In the genomic region with DNA sequence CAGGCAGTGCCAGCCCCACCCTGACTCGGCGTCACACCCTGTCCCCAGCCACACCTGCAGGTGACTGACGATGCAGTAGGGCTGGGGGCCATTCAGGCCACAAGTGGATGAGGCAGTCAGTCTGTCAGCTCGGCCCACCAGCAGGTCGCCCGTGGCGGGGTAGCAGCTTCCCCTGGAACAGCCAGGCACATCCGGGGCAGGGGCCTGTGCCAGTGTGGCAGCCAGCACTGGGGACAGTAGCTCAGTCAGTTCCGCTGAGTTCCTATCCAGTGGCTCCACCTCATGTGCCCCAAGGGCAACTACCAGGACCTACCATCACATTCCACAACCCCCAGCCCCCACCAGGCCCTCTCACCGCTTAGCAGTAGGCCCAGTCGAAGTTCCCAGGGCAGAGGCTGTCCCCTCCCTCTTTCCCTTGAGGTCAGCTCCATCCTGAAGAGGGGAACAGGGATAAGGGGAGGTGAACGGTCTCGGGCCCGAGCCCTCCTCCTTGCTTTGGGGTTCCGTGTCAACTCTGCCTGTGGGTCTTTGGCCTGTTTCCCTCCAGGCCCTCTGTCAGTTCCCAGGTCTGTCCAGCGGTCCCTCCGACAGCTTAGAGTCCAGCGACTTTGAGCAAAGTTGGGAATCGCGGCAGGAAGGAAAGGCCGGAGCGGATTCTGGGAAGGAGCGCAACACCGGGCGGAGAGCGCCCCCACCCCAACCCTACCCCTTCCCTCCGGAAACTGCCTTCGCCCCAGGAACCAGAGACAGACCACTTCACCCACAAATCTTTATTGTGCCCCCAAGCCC, we compare ENCODE assay signal across 1 cellular context.
TF ChIP-seq lines count a peak whose summit lies in the region.

A gene (minus strand): TSS at position 614 of the 789 bp plus-strand sequence. CDS start 183 bp downstream, at position 431.

TF ChIP-seq in HepG2, 621 proteins besides CTCF, POLR2A, EP300 and RAD21 (continued from another document and continues in another):
- TF ChIP-seq, protein P1, sequence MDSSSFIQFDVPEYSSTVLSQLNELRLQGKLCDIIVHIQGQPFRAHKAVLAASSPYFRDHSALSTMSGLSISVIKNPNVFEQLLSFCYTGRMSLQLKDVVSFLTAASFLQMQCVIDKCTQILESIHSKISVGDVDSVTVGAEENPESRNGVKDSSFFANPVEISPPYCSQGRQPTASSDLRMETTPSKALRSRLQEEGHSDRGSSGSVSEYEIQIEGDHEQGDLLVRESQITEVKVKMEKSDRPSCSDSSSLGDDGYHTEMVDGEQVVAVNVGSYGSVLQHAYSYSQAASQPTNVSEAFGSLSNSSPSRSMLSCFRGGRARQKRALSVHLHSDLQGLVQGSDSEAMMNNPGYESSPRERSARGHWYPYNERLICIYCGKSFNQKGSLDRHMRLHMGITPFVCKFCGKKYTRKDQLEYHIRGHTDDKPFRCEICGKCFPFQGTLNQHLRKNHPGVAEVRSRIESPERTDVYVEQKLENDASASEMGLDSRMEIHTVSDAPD (CRISPR knock-in tag; IDR thresholded peaks at IDR 0.05), result peak; percentile 74; the same call in 1 of the 2 replicates
- peak; percentile 67 for TF ChIP-seq SRY (CRISPR knock-in tag; IDR thresholded peaks at IDR 0.05)
- peak; percentile 21; the same call in 1 of the 2 replicates for TF ChIP-seq ZBTB8A (CRISPR knock-in tag; IDR thresholded peaks at IDR 0.05; ENCODE audit: borderline replicate concordance, low read depth)
- TF ChIP-seq ZNF567 (CRISPR knock-in tag; IDR thresholded peaks at IDR 0.05; ENCODE audit: borderline replicate concordance), result 0 out of 2 replicates have a peak, but pooled peaks have one; percentile 14
- TF ChIP-seq, protein P2, sequence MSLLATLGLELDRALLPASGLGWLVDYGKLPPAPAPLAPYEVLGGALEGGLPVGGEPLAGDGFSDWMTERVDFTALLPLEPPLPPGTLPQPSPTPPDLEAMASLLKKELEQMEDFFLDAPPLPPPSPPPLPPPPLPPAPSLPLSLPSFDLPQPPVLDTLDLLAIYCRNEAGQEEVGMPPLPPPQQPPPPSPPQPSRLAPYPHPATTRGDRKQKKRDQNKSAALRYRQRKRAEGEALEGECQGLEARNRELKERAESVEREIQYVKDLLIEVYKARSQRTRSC (CRISPR knock-in tag; IDR thresholded peaks at IDR 0.05; ENCODE audit: low read depth), result no peak
- TF ChIP-seq PHF8 (CRISPR knock-in tag; IDR thresholded peaks at IDR 0.05), result peak; percentile 87
- peak; percentile 60; the same call in 1 of the 2 replicates for TF ChIP-seq ERF (CRISPR knock-in tag; IDR thresholded peaks at IDR 0.05)
- TF ChIP-seq ZNF749 (CRISPR knock-in tag; IDR thresholded peaks at IDR 0.05; ENCODE audit: borderline replicate concordance), result no peak
- TF ChIP-seq CHCHD3 (CRISPR knock-in tag; IDR thresholded peaks at IDR 0.05), result peak; percentile 61; the same call in 1 of the 2 replicates
- peak; percentile 3; the same call in 1 of the 2 replicates for TF ChIP-seq ZNF598 (CRISPR knock-in tag; IDR thresholded peaks at IDR 0.05; ENCODE audit: borderline replicate concordance)
- TF ChIP-seq ZNF24 (IDR thresholded peaks at IDR 0.05), result no peak
- TF ChIP-seq TEAD3 (CRISPR knock-in tag; optimal IDR thresholded peaks at IDR 0.05; ENCODE audit: borderline replicate concordance), result peak; percentile 55
- TF ChIP-seq ZNF780A (CRISPR knock-in tag; IDR thresholded peaks at IDR 0.05), result peak; percentile 76; the same call in 1 of the 2 replicates
- no peak for TF ChIP-seq ZNF12 (CRISPR knock-in tag; IDR thresholded peaks at IDR 0.05)
- TF ChIP-seq FOSL2 (CRISPR knock-in tag; IDR thresholded peaks at IDR 0.05), result peak; percentile 34
- TF ChIP-seq, protein P3, sequence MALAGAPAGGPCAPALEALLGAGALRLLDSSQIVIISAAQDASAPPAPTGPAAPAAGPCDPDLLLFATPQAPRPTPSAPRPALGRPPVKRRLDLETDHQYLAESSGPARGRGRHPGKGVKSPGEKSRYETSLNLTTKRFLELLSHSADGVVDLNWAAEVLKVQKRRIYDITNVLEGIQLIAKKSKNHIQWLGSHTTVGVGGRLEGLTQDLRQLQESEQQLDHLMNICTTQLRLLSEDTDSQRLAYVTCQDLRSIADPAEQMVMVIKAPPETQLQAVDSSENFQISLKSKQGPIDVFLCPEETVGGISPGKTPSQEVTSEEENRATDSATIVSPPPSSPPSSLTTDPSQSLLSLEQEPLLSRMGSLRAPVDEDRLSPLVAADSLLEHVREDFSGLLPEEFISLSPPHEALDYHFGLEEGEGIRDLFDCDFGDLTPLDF (CRISPR knock-in tag; IDR thresholded peaks at IDR 0.05), result no peak
- peak; percentile 52; the same call in 1 of the 2 replicates for TF ChIP-seq MIXL1 (CRISPR knock-in tag; IDR thresholded peaks at IDR 0.05)
- TF ChIP-seq, protein P4, sequence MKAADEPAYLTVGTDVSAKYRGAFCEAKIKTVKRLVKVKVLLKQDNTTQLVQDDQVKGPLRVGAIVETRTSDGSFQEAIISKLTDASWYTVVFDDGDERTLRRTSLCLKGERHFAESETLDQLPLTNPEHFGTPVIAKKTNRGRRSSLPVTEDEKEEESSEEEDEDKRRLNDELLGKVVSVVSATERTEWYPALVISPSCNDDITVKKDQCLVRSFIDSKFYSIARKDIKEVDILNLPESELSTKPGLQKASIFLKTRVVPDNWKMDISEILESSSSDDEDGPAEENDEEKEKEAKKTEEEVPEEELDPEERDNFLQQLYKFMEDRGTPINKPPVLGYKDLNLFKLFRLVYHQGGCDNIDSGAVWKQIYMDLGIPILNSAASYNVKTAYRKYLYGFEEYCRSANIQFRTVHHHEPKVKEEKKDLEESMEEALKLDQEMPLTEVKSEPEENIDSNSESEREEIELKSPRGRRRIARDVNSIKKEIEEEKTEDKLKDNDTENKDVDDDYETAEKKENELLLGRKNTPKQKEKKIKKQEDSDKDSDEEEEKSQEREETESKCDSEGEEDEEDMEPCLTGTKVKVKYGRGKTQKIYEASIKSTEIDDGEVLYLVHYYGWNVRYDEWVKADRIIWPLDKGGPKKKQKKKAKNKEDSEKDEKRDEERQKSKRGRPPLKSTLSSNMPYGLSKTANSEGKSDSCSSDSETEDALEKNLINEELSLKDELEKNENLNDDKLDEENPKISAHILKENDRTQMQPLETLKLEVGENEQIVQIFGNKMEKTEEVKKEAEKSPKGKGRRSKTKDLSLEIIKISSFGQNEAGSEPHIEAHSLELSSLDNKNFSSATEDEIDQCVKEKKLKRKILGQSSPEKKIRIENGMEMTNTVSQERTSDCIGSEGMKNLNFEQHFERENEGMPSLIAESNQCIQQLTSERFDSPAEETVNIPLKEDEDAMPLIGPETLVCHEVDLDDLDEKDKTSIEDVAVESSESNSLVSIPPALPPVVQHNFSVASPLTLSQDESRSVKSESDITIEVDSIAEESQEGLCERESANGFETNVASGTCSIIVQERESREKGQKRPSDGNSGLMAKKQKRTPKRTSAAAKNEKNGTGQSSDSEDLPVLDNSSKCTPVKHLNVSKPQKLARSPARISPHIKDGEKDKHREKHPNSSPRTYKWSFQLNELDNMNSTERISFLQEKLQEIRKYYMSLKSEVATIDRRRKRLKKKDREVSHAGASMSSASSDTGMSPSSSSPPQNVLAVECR (CRISPR knock-in tag; IDR thresholded peaks at IDR 0.05; ENCODE audit: borderline replicate concordance), result peak; percentile 62; the same call in 1 of the 2 replicates
- TF ChIP-seq, protein P5, sequence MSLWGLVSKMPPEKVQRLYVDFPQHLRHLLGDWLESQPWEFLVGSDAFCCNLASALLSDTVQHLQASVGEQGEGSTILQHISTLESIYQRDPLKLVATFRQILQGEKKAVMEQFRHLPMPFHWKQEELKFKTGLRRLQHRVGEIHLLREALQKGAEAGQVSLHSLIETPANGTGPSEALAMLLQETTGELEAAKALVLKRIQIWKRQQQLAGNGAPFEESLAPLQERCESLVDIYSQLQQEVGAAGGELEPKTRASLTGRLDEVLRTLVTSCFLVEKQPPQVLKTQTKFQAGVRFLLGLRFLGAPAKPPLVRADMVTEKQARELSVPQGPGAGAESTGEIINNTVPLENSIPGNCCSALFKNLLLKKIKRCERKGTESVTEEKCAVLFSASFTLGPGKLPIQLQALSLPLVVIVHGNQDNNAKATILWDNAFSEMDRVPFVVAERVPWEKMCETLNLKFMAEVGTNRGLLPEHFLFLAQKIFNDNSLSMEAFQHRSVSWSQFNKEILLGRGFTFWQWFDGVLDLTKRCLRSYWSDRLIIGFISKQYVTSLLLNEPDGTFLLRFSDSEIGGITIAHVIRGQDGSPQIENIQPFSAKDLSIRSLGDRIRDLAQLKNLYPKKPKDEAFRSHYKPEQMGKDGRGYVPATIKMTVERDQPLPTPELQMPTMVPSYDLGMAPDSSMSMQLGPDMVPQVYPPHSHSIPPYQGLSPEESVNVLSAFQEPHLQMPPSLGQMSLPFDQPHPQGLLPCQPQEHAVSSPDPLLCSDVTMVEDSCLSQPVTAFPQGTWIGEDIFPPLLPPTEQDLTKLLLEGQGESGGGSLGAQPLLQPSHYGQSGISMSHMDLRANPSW (CRISPR knock-in tag; IDR thresholded peaks at IDR 0.05; ENCODE audit: borderline replicate concordance), result no peak
- no peak for TF ChIP-seq TBL1XR1 (IDR thresholded peaks at IDR 0.05; ENCODE audit: borderline replicate concordance, low read length, partially characterized antibody)
- no peak for TF ChIP-seq U2AF1 (optimal IDR thresholded peaks at IDR 0.05; ENCODE audit: low read depth, low read length)
- TF ChIP-seq, protein P6, sequence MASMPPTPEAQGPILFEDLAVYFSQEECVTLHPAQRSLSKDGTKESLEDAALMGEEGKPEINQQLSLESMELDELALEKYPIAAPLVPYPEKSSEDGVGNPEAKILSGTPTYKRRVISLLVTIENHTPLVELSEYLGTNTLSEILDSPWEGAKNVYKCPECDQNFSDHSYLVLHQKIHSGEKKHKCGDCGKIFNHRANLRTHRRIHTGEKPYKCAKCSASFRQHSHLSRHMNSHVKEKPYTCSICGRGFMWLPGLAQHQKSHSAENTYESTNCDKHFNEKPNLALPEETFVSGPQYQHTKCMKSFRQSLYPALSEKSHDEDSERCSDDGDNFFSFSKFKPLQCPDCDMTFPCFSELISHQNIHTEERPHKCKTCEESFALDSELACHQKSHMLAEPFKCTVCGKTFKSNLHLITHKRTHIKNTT (CRISPR knock-in tag; IDR thresholded peaks at IDR 0.05), result no peak
- TF ChIP-seq, protein P7, sequence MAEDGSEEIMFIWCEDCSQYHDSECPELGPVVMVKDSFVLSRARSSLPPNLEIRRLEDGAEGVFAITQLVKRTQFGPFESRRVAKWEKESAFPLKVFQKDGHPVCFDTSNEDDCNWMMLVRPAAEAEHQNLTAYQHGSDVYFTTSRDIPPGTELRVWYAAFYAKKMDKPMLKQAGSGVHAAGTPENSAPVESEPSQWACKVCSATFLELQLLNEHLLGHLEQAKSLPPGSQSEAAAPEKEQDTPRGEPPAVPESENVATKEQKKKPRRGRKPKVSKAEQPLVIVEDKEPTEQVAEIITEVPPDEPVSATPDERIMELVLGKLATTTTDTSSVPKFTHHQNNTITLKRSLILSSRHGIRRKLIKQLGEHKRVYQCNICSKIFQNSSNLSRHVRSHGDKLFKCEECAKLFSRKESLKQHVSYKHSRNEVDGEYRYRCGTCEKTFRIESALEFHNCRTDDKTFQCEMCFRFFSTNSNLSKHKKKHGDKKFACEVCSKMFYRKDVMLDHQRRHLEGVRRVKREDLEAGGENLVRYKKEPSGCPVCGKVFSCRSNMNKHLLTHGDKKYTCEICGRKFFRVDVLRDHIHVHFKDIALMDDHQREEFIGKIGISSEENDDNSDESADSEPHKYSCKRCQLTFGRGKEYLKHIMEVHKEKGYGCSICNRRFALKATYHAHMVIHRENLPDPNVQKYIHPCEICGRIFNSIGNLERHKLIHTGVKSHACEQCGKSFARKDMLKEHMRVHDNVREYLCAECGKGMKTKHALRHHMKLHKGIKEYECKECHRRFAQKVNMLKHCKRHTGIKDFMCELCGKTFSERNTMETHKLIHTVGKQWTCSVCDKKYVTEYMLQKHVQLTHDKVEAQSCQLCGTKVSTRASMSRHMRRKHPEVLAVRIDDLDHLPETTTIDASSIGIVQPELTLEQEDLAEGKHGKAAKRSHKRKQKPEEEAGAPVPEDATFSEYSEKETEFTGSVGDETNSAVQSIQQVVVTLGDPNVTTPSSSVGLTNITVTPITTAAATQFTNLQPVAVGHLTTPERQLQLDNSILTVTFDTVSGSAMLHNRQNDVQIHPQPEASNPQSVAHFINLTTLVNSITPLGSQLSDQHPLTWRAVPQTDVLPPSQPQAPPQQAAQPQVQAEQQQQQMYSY (CRISPR knock-in tag; IDR thresholded peaks at IDR 0.05), result peak; percentile 98
- peak; percentile 60; the same call in 1 of the 2 replicates for TF ChIP-seq PHF21A (CRISPR knock-in tag; IDR thresholded peaks at IDR 0.05)
- no peak for TF ChIP-seq TP53 (CRISPR knock-in tag; conservative IDR thresholded peaks at IDR 0.05)
- TF ChIP-seq ZFAT (CRISPR knock-in tag; conservative IDR thresholded peaks at IDR 0.05), result no peak
- TF ChIP-seq ZNF563 (CRISPR knock-in tag; IDR thresholded peaks at IDR 0.05), result no peak
- no peak for TF ChIP-seq HNRNPH1 (optimal IDR thresholded peaks at IDR 0.05; ENCODE audit: low read depth, low read length)
- no peak for TF ChIP-seq REXO4 (CRISPR knock-in tag; IDR thresholded peaks at IDR 0.05; ENCODE audit: borderline replicate concordance)
- peak; percentile 54 for TF ChIP-seq ZNF883 (CRISPR knock-in tag; IDR thresholded peaks at IDR 0.05; ENCODE audit: not compliant biosample characterization)
- TF ChIP-seq ZC3H13 (CRISPR knock-in tag; IDR thresholded peaks at IDR 0.05), result 0 out of 2 replicates have a peak, but pooled peaks have one; percentile 54
- TF ChIP-seq TMF1 (CRISPR knock-in tag; IDR thresholded peaks at IDR 0.05; ENCODE audit: low read depth), result peak; percentile 81; the same call in 1 of the 2 replicates
- TF ChIP-seq HNRNPLL (IDR thresholded peaks at IDR 0.05; ENCODE audit: low read depth, low read length, poor library complexity, severe bottlenecking), result peak; percentile 46
- no peak for TF ChIP-seq ZNF562 (CRISPR knock-in tag; IDR thresholded peaks at IDR 0.05; ENCODE audit: borderline replicate concordance)
- TF ChIP-seq MED13 (CRISPR knock-in tag; IDR thresholded peaks at IDR 0.05), result no peak
- TF ChIP-seq, protein P8, sequence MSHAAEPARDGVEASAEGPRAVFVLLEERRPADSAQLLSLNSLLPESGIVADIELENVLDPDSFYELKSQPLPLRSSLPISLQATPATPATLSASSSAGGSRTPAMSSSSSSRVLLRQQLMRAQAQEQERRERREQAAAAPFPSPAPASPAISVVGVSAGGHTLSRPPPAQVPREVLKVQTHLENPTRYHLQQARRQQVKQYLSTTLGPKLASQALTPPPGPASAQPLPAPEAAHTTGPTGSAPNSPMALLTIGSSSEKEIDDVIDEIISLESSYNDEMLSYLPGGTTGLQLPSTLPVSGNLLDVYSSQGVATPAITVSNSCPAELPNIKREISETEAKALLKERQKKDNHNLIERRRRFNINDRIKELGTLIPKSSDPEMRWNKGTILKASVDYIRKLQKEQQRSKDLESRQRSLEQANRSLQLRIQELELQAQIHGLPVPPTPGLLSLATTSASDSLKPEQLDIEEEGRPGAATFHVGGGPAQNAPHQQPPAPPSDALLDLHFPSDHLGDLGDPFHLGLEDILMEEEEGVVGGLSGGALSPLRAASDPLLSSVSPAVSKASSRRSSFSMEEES (CRISPR knock-in tag; IDR thresholded peaks at IDR 0.05), result no peak
- TF ChIP-seq, protein P9, sequence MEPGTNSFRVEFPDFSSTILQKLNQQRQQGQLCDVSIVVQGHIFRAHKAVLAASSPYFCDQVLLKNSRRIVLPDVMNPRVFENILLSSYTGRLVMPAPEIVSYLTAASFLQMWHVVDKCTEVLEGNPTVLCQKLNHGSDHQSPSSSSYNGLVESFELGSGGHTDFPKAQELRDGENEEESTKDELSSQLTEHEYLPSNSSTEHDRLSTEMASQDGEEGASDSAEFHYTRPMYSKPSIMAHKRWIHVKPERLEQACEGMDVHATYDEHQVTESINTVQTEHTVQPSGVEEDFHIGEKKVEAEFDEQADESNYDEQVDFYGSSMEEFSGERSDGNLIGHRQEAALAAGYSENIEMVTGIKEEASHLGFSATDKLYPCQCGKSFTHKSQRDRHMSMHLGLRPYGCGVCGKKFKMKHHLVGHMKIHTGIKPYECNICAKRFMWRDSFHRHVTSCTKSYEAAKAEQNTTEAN (CRISPR knock-in tag; conservative IDR thresholded peaks at IDR 0.05), result peak; percentile 54; the same call in 1 of the 2 replicates
- no peak for TF ChIP-seq GTF2F1 (IDR thresholded peaks at IDR 0.05; ENCODE audit: low read length)
- TF ChIP-seq THYN1 (CRISPR knock-in tag; IDR thresholded peaks at IDR 0.05; ENCODE audit: borderline replicate concordance, low read depth), result peak; percentile 65; the same call in 1 of the 2 replicates
